ENCODE assay signal across 11 cellular contexts in the genomic region with DNA sequence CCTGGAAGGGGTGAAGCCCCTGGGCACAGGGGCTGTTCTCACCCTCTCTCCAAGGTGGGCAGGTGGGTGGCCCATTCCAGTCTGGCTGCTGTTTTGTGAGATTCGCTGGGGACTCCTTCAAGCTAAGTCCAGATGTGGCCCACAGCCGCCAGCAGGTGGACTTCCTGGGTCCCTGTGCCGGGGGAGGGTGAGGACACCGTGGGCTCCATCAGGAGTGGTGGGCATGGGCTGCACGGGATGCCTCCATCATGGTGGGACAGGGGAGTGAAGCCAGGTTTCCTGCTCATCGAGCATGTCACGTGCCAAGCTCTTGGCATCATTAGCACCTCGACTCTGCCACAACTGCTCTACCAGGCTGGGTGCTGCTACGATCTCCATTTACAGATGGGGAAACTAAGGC. TPM values are rescaled to one million over a fixed set of nuclear protein-coding genes. Genes with fewer than 3 reads are reported as not detected.
DNase-seq lines count a peak whose midpoint lies in the region; ATAC-seq and TF ChIP-seq lines count a peak whose summit lies in the region.
"Had no signal": no experiment of that assay in that cellular context is flagged by ENCODE, and none has a peak within 500 bp of the region (broad histone marks: within the 10 kb centered on the region; RNA-seq: fewer than 3 reads in every experiment).

No MANE protein-coding gene starts in this region.

- TF ChIP-seq EP300 in neural cell (conservative IDR thresholded peaks at IDR 0.05; ENCODE audit: poor library complexity, severe bottlenecking), result no peak

- H3K27ac Mint-ChIP-seq in effector memory CD8-positive, alpha-beta T cell, result peak overlapping the region in 1 of 2 donors; percentile 59

- peaks cover 0 to 8% of the 10 kb centered on the region in 2 donors for H3K4me1 Mint-ChIP-seq in effector memory CD8-positive, alpha-beta T cell (ENCODE audit: low read depth in 2 of 2)

- H3K9me3 Mint-ChIP-seq in effector memory CD8-positive, alpha-beta T cell, result no peaks in the 10 kb centered on the region

- TF ChIP-seq CTCF in AG09309 (IDR thresholded peaks at IDR 0.05; ENCODE audit: control insufficient read depth, insufficient read depth, low read depth, low read length, missing control alignments), result no peak
- no peak for TF ChIP-seq CTCF in LNCaP clone FGC (IDR thresholded peaks at IDR 0.05; ENCODE audit: control insufficient read depth, extremely low read depth, insufficient read depth)
- TF ChIP-seq CTCF in neural cell (IDR thresholded peaks at IDR 0.05; ENCODE audit: poor library complexity, severe bottlenecking), result no peak

- H3K9me3 ChIP-seq in neural cell (ENCODE audit: low read length), result no peaks in the 10 kb centered on the region

- no peak overlapping the region for H2AFZ ChIP-seq in neural cell (ENCODE audit: low read depth, low read length)

- H3K4me3 ChIP-seq in AG09309 (ENCODE audit: control insufficient read depth, low read depth, low read length) (peak overlapping the region; percentile 69), LNCaP clone FGC (ENCODE audit: low read depth, low read length) (peak overlapping the region; percentile 63; the same call in 1 of the 2 replicates), neural cell (ENCODE audit: low read length) (peak overlapping the region; percentile 92)

- no peak for ATAC-seq in effector memory CD8-positive, alpha-beta T cell (replicated peaks)

- peak overlapping the region; percentile 95 for H3K4me2 ChIP-seq in neural cell (ENCODE audit: low read length)

- H3K36me3 ChIP-seq in neural cell (ENCODE audit: insufficient read depth, low read length), result no peaks in the 10 kb centered on the region

- peak overlapping the region; percentile 77 for H3K9ac ChIP-seq in neural cell (ENCODE audit: low read length)

- H3K27me3 ChIP-seq in neural cell (ENCODE audit: insufficient read depth, low read depth, low read length), result no peaks in the 10 kb centered on the region

- H3K27ac ChIP-seq in neural cell (ENCODE audit: low read length), result no peak overlapping the region

- H4K20me1 ChIP-seq in neural cell (ENCODE audit: insufficient read depth), result no peaks in the 10 kb centered on the region

- peaks cover 11% of the 10 kb centered on the region for H3K36me3 Mint-ChIP-seq in effector memory CD8-positive, alpha-beta T cell (ENCODE audit: insufficient read depth)

- H3F3A ChIP-seq in neural cell (ENCODE audit: insufficient read depth, low read length, poor library complexity, severe bottlenecking), result no peaks in the 10 kb centered on the region

- TF ChIP-seq RAD21 in neural cell (conservative IDR thresholded peaks at IDR 0.05), result no peak

- H3K4me3 Mint-ChIP-seq in effector memory CD8-positive, alpha-beta T cell, result peak overlapping the region; percentile 67 to 68

- peaks cover 11 to 14% of the 10 kb centered on the region in 2 donors for H3K27me3 Mint-ChIP-seq in effector memory CD8-positive, alpha-beta T cell

- in situ Hi-C loops in KBM-7 (cut with MboI; ENCODE audit: low pct_unique_long_range_greater_than_20kb, low sequenced_read_pairs), result no loop called here

- H3K79me2 ChIP-seq in neural cell (replicated peaks; ENCODE audit: insufficient read depth, low read length), result peaks cover 27% of the 10 kb centered on the region

- no peak for DNase-seq in AG09309 (ENCODE audit: low read depth)
- DNase-seq in LNCaP clone FGC (ENCODE audit: low read depth), result no peak
- DNase-seq in effector memory CD8-positive, alpha-beta T cell, result no peak
- no peak for DNase-seq in anterior cingulate cortex (lab: John Stamatoyannopoulos, UW)
- no peak for DNase-seq in NCI-H82 (lab: John Stamatoyannopoulos, UW)
- DNase-seq in Kasumi-1 (lab: John Stamatoyannopoulos, UW), result no peak
- no peak for DNase-seq in KBM-7
- DNase-seq: activated CD4-positive, alpha-beta T cell treated with anti-CD3 and anti-CD28 coated beads for 1 hour; kidney glomerular epithelial cell; stimulated activated CD4-positive, alpha-beta T cell treated with anti-CD3 and anti-CD28 coated beads, Interleukin-4, amount 100 ng/mL, for 1 hour had no signal

- no peaks in the 10 kb centered on the region for H3K9me2 ChIP-seq in neural cell (ENCODE audit: insufficient read depth, low read length)

TF ChIP-seq in neural cell, 6 proteins besides CTCF, POLR2A, EP300 and RAD21:
- no peak for TF ChIP-seq TAF1 (IDR thresholded peaks at IDR 0.05; ENCODE audit: low read depth)
- TF ChIP-seq REST (IDR thresholded peaks at IDR 0.05; ENCODE audit: borderline replicate concordance), result no peak
- TF ChIP-seq SMC3 (conservative IDR thresholded peaks at IDR 0.05; ENCODE audit: poor library complexity), result no peak
- TF ChIP-seq POLR2AphosphoS5 (IDR thresholded peaks at IDR 0.05), result no peak
- no peak for TF ChIP-seq EZH2 (IDR thresholded peaks at IDR 0.05; ENCODE audit: borderline replicate concordance, insufficient read depth, low read length, poor library complexity, severe bottlenecking)
- no peak for TF ChIP-seq MXI1 (conservative IDR thresholded peaks at IDR 0.05; ENCODE audit: poor library complexity, severe bottlenecking)

RNA-seq across cellular contexts. Expression of gene NCS1, which starts 1.8 kb away (rescaled TPM):
- 73.3 and 82.1 TPM in 2 replicates for polyA plus RNA-seq in neural cell
- 135 and 153 TPM in 2 replicates for polyA minus RNA-seq in neural cell
